ENCODE assay signal across 17 cellular contexts in the genomic region with DNA sequence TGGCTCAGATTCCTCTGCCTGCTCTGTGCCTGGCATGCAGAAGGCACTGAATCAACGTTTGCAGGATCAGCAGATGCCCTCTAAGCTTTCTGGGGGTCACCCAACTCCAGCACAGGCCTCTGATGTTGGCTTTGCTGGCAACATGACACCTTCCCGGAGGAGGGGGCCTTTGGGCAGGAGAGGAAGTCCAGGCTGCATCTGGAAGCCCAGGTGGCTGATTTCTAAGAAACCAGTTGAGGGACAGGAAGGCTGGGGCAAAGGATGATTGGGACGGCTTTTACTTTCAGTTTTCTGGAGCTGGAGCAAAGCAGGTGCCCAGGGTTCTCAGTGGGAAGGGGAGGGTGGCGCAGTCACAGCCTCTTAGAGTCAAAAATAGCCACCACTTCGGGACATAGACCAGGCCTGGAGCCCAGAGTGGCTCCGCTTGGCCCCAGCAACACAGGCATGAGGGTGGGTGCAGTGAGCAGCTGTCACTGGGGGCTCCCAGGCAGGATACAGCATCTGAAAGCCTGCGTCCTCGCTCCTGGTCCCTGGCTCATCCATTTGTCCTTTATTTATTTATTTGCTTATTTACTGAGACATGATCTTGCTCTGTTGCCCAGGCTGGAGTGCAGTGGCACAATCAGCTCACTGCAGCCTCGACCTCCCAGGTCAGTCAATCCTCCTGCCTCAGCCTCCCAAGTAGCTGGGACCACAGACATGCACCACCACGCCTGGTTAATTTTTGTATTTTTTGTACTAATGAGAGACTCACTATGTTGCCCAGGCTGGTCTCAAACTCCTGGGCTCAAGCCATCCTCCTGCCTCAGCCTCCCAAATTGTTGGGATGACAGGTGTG. TPM values are rescaled to one million over a fixed set of nuclear protein-coding genes. Genes with fewer than 3 reads are reported as not detected.
A peak's percentile ranks its signal among the peaks of the same experiment; 100 is the strongest.
DNase-seq lines count a peak whose midpoint lies in the region; ATAC-seq and TF ChIP-seq lines count a peak whose summit lies in the region.
"Had no signal": no experiment of that assay in that cellular context is flagged by ENCODE, and none has a peak within 500 bp of the region (broad histone marks: within the 10 kb centered on the region; RNA-seq: fewer than 3 reads in every experiment).

No MANE protein-coding gene starts in this region.

- H3K36me3 Mint-ChIP-seq in T-helper 2 cell treated with Interferon-gamma antibody and Interleukin-4, amounts not matched to agents 5 μg/mL and 100 μg/mL, for 36 hours (ENCODE audit: low read depth) = peaks cover 3% of the 10 kb centered on the region
- no peaks in the 10 kb centered on the region for H3K36me3 Mint-ChIP-seq in activated naive CD8-positive, alpha-beta T cell treated with anti-CD3 and anti-CD28 coated beads for 36 hours

- peak overlapping the region; percentile 60 for H3K4me3 Mint-ChIP-seq in T-helper 2 cell treated with Interferon-gamma antibody and Interleukin-4, amounts not matched to agents 5 μg/mL and 100 μg/mL, for 36 hours
- H3K4me3 Mint-ChIP-seq in activated naive CD8-positive, alpha-beta T cell treated with anti-CD3 and anti-CD28 coated beads for 36 hours = no peak overlapping the region

- ATAC-seq in GM18858 (IDR thresholded peaks at IDR 0.05; ENCODE audit: unreplicated experiment) = no peak
- ATAC-seq in GM21528 (IDR thresholded peaks at IDR 0.05; ENCODE audit: low FRiP score, unreplicated experiment) = no peak
- ATAC-seq: GM12878 had no signal

- H2BK5ac ChIP-seq in neuronal stem cell (ENCODE audit: low read length) = no peak overlapping the region

- H3K4me1 ChIP-seq in MM.1S (ENCODE audit: low read length) = peaks cover 20% of the 10 kb centered on the region
- no peaks in the 10 kb centered on the region for H3K4me1 ChIP-seq in neuronal stem cell (ENCODE audit: control insufficient read depth in 2 of 2, insufficient read depth in 1 of 2, low read depth in 1 of 2, low read length in 2 of 2)

- no peaks in the 10 kb centered on the region for H3K9me3 ChIP-seq in MM.1S (replicated peaks; ENCODE audit: insufficient read depth, low read length)
- H3K9me3 ChIP-seq in neuronal stem cell (replicated peaks in 1 of 2; ENCODE audit: control insufficient read depth in 2 of 2, insufficient read depth in 1 of 2, low read depth in 1 of 2, low read length in 2 of 2) = no peaks in the 10 kb centered on the region

- H3K9ac ChIP-seq in MM.1S (ENCODE audit: low read length) (no peak overlapping the region; the same call in 1 of the 2 replicates), neuronal stem cell (ENCODE audit: low read depth, low read length, poor library complexity) (no peak overlapping the region)

- no peak overlapping the region for H2BK15ac ChIP-seq in neuronal stem cell (ENCODE audit: low read length)

- no peak overlapping the region for H4K91ac ChIP-seq in neuronal stem cell (ENCODE audit: low read depth, low read length, poor library complexity)

- H2BK120ac ChIP-seq in neuronal stem cell (ENCODE audit: low read depth, low read length) = no peak overlapping the region

- H3K27ac ChIP-seq in MM.1S (ENCODE audit: low read length) = peak overlapping the region; percentile 19; the same call in 1 of the 2 replicates
- H3K27ac ChIP-seq in neuronal stem cell (replicated peaks; ENCODE audit: low read length) = no peak overlapping the region

- no peaks in the 10 kb centered on the region for H4K20me1 ChIP-seq in MM.1S (ENCODE audit: insufficient read depth, low read length)

- H3K36me3 ChIP-seq in MM.1S (replicated peaks; ENCODE audit: insufficient read depth, low read length) (no peaks in the 10 kb centered on the region), neuronal stem cell (replicated peaks in 1 of 2; ENCODE audit: control insufficient read depth in 2 of 2, insufficient read depth in 2 of 2, low read length in 2 of 2) (no peaks in the 10 kb centered on the region)

- H3K9me3 Mint-ChIP-seq in T-helper 2 cell treated with Interferon-gamma antibody and Interleukin-4, amounts not matched to agents 5 μg/mL and 100 μg/mL, for 36 hours = no peaks in the 10 kb centered on the region
- H3K9me3 Mint-ChIP-seq in activated naive CD8-positive, alpha-beta T cell treated with anti-CD3 and anti-CD28 coated beads for 36 hours = no peaks in the 10 kb centered on the region

- H3K4me2 ChIP-seq in MM.1S (ENCODE audit: low read depth, low read length) (peak overlapping the region; percentile 67), neuronal stem cell (ENCODE audit: insufficient read depth, low read length, poor library complexity, severe bottlenecking) (no peak overlapping the region)

- H3K9me2 ChIP-seq in MM.1S (replicated peaks; ENCODE audit: insufficient read depth, low read length) = no peaks in the 10 kb centered on the region

- H3K18ac ChIP-seq in neuronal stem cell (ENCODE audit: low read length) = no peak overlapping the region

- DNase-seq in T-helper 2 cell treated with Interferon-gamma antibody and Interleukin-4, amounts not matched to agents 5 μg/mL and 100 μg/mL, for 36 hours (ENCODE audit: low spot score) = no peak
- DNase-seq in T-helper 2 cell = no peak
- peak; percentile 31 for DNase-seq in MM.1S
- DNase-seq in activated naive CD8-positive, alpha-beta T cell treated with anti-CD3 and anti-CD28 coated beads for 36 hours = no peak
- DNase-seq in neuronal stem cell (ENCODE audit: low spot score) = no peak
- no peak for DNase-seq in NCI-H1048 (lab: John Stamatoyannopoulos, UW)
- DNase-seq: anterior cingulate cortex, DMS79, HCEC 1CT, NCI-H1417, occipital lobe had no signal

- no peak overlapping the region for H2BK12ac ChIP-seq in neuronal stem cell (ENCODE audit: low read length)

- no peak overlapping the region for H4K8ac ChIP-seq in neuronal stem cell (ENCODE audit: low read depth, low read length)

- H3K79me2 ChIP-seq in MM.1S (ENCODE audit: low read length) = no peaks in the 10 kb centered on the region

- peaks cover 24% of the 10 kb centered on the region for H3K4me1 Mint-ChIP-seq in T-helper 2 cell treated with Interferon-gamma antibody and Interleukin-4, amounts not matched to agents 5 μg/mL and 100 μg/mL, for 36 hours (ENCODE audit: low read depth)
- peaks cover 42% of the 10 kb centered on the region for H3K4me1 Mint-ChIP-seq in activated naive CD8-positive, alpha-beta T cell treated with anti-CD3 and anti-CD28 coated beads for 36 hours

- no peaks in the 10 kb centered on the region; the same call in 1 of the 2 replicates for H3F3A ChIP-seq in MM.1S (ENCODE audit: insufficient read depth, low read length)

- WGBS in neuronal stem cell (ENCODE audit: extremely low coverage in 2 of 2, insufficient read length in 2 of 2, insufficient replicate concordance in 1 of 2), 2 donors = no CpG with 5 or more reads among the region's 10 CpGs

- H3K4ac ChIP-seq in neuronal stem cell (ENCODE audit: low read length) = no peak overlapping the region

- no peak overlapping the region for H3K14ac ChIP-seq in neuronal stem cell (ENCODE audit: low read length)

- TF ChIP-seq CTCF in MM.1S (IDR thresholded peaks at IDR 0.05; ENCODE audit: low read length) = no peak

- H2AFZ ChIP-seq in MM.1S (ENCODE audit: low read length) (peak overlapping the region; percentile 47; the same call in 1 of the 2 replicates), neuronal stem cell (ENCODE audit: low read length) (peak overlapping the region; percentile 48)

- H3K4me3 ChIP-seq in MM.1S (ENCODE audit: low read length) (peak overlapping the region; percentile 14; the same call in 1 of the 2 replicates), neuronal stem cell (ENCODE audit: low read length in 2 of 2) (no peak overlapping the region)
- H3K4me3 ChIP-seq: GM12878 had no signal

- H3K27me3 Mint-ChIP-seq in T-helper 2 cell treated with Interferon-gamma antibody and Interleukin-4, amounts not matched to agents 5 μg/mL and 100 μg/mL, for 36 hours (ENCODE audit: low read depth) = no peaks in the 10 kb centered on the region
- no peaks in the 10 kb centered on the region for H3K27me3 Mint-ChIP-seq in activated naive CD8-positive, alpha-beta T cell treated with anti-CD3 and anti-CD28 coated beads for 36 hours

- H3K27me3 ChIP-seq in MM.1S (replicated peaks; ENCODE audit: insufficient read depth, low read length) (no peaks in the 10 kb centered on the region), neuronal stem cell (ENCODE audit: control insufficient read depth in 3 of 3, insufficient read depth in 3 of 3, low read depth in 1 of 3, low read length in 3 of 3) (peaks cover 0 to 3% (median 0%) of the 10 kb centered on the region in 3 experiments)

- peak overlapping the region; percentile 82 for H3K27ac Mint-ChIP-seq in T-helper 2 cell treated with Interferon-gamma antibody and Interleukin-4, amounts not matched to agents 5 μg/mL and 100 μg/mL, for 36 hours
- H3K27ac Mint-ChIP-seq in activated naive CD8-positive, alpha-beta T cell treated with anti-CD3 and anti-CD28 coated beads for 36 hours = peak overlapping the region; percentile 72

- H2AK5ac ChIP-seq in neuronal stem cell (ENCODE audit: low read depth, low read length) = no peak overlapping the region

- H3K23ac ChIP-seq in neuronal stem cell (ENCODE audit: low read depth, low read length, poor library complexity) = no peak overlapping the region

- H3K79me1 ChIP-seq in neuronal stem cell (ENCODE audit: low read depth, low read length) = no peaks in the 10 kb centered on the region

RNA-seq across cellular contexts. Expression of a gene that starts 15.1 kb away (rescaled TPM):
- total RNA-seq in activated naive CD8-positive, alpha-beta T cell treated with anti-CD3 and anti-CD28 coated beads for 36 hours = 10 to 100 TPM; 30.8 to 32.9 TPM
- polyA plus RNA-seq in neuronal stem cell (2013, experiment 1 of 2) = 3.4 TPM
- 3.6 TPM for polyA plus RNA-seq in neuronal stem cell (2013, experiment 2 of 2)
- total RNA-seq: occipital lobe had no signal

RNA-seq across cellular contexts. Expression of a gene that starts 28.3 kb away (rescaled TPM):
- not detected for total RNA-seq in activated naive CD8-positive, alpha-beta T cell treated with anti-CD3 and anti-CD28 coated beads for 36 hours
- not detected for polyA plus RNA-seq in neuronal stem cell (2013, experiment 1 of 2)
- polyA plus RNA-seq in neuronal stem cell (2013, experiment 2 of 2) = not detected
- total RNA-seq: glomerular endothelial cell, GM12878, HT1080, lung microvascular endothelial cell, occipital lobe had no signal
- polyA plus RNA-seq: GM12878 had no signal

RNA-seq across cellular contexts. Expression of a gene that starts 32.6 kb away (rescaled TPM):
- not detected for total RNA-seq in activated naive CD8-positive, alpha-beta T cell treated with anti-CD3 and anti-CD28 coated beads for 36 hours
- not detected for polyA plus RNA-seq in neuronal stem cell (2013, experiment 1 of 2)
- polyA plus RNA-seq in neuronal stem cell (2013, experiment 2 of 2) = not detected
- total RNA-seq: glomerular endothelial cell, GM12878, HT1080, lung microvascular endothelial cell, occipital lobe had no signal
- polyA plus RNA-seq: GM12878 had no signal

RNA-seq across cellular contexts. Expression of a gene that starts 35.4 kb away (rescaled TPM):
- not detected for total RNA-seq in activated naive CD8-positive, alpha-beta T cell treated with anti-CD3 and anti-CD28 coated beads for 36 hours
- not detected for polyA plus RNA-seq in neuronal stem cell (2013, experiment 1 of 2)
- not detected for polyA plus RNA-seq in neuronal stem cell (2013, experiment 2 of 2)
- total RNA-seq: glomerular endothelial cell, GM12878, HT1080, lung microvascular endothelial cell, occipital lobe had no signal
- polyA plus RNA-seq: GM12878 had no signal

RNA-seq across cellular contexts. Expression of a gene that starts 40.3 kb away (rescaled TPM):
- not detected for total RNA-seq in activated naive CD8-positive, alpha-beta T cell treated with anti-CD3 and anti-CD28 coated beads for 36 hours
- not detected for polyA plus RNA-seq in neuronal stem cell (2013, experiment 1 of 2)
- polyA plus RNA-seq in neuronal stem cell (2013, experiment 2 of 2) = not detected
- total RNA-seq: glomerular endothelial cell, GM12878, HT1080, lung microvascular endothelial cell, occipital lobe had no signal
